18 cellular contexts compared by ENCODE assay signal in the genomic region with DNA sequence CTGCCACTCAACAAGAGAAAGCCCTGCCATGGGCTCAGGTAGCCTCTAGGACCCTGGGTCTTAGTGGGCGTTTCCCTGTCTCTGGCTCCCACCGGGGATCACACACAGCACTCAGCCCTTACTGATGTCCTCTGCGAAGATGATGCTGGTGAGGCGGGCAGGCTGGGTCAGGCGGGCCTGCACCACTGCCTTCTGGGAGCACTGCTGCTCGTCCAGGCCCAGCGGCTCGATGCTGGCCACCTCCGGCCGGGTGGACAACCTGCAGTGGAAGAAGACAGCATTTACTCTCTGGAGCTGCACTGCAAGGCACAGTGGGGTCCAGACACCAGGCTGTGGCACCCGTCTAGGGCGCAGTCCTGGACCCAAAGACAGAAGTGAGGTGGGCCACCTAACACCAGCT. TPM values are rescaled to one million over a fixed set of nuclear protein-coding genes. Genes with fewer than 3 reads are reported as not detected.
DNase-seq lines count a peak whose midpoint lies in the region; ATAC-seq, FAIRE-seq and TF ChIP-seq lines count a peak whose summit lies in the region.
"Had no signal": no experiment of that assay in that cellular context is flagged by ENCODE, and none has a peak within 500 bp of the region (broad histone marks: within the 10 kb centered on the region; RNA-seq: fewer than 3 reads in every experiment).

No MANE protein-coding gene starts in this region.

- POLR2A ChIA-PET in CD8-positive, alpha-beta T cell (lab: Charles Lee) = no interaction called here

- no peaks in the 10 kb centered on the region for H3K9me3 Mint-ChIP-seq in CD8-positive, alpha-beta T cell
- H3K9me3 Mint-ChIP-seq: CD8-positive, alpha-beta memory T cell had no signal

- H3K36me3 Mint-ChIP-seq in CD8-positive, alpha-beta T cell = peaks cover 58% of the 10 kb centered on the region
- no peaks in the 10 kb centered on the region for H3K36me3 Mint-ChIP-seq in T-helper 17 cell (ENCODE audit: low read depth)

- peaks cover 15% of the 10 kb centered on the region for H3K4me1 ChIP-seq in CD8-positive, alpha-beta T cell (ENCODE audit: insufficient read depth, low read length)

- TF ChIP-seq POLR2A in GM12892 (IDR thresholded peaks at IDR 0.05; ENCODE audit: low read depth, low read length) = no peak

- no peak overlapping the region for H3K4me3 ChIP-seq in CD8-positive, alpha-beta T cell (ENCODE audit: low read depth, low read length)

- H3K4me3 Mint-ChIP-seq in CD8-positive, alpha-beta T cell = no peak overlapping the region
- H3K4me3 Mint-ChIP-seq in T-helper 17 cell = no peak overlapping the region
- H3K4me3 Mint-ChIP-seq: CD4-positive, CD25-positive, alpha-beta regulatory T cell had no signal

- H3K4me1 Mint-ChIP-seq in CD8-positive, alpha-beta T cell (ENCODE audit: low read depth) = peaks cover 32% of the 10 kb centered on the region
- peaks cover 21% of the 10 kb centered on the region for H3K4me1 Mint-ChIP-seq in T-helper 17 cell

- no peak for TF ChIP-seq CTCF in CD8-positive, alpha-beta T cell (IDR thresholded peaks at IDR 0.05)

- no peak overlapping the region for H3K27ac ChIP-seq in CD8-positive, alpha-beta T cell (ENCODE audit: low read depth, low read length)

- no peak for ATAC-seq in CD8-positive, alpha-beta T cell
- no peak for ATAC-seq in T-helper 17 cell
- ATAC-seq: HCT116 had no signal

- CTCF ChIA-PET in CD8-positive, alpha-beta T cell (lab: Charles Lee) = no interaction called here

- H3K36me3 ChIP-seq in CD8-positive, alpha-beta T cell (ENCODE audit: insufficient read depth, low read length) = peaks cover 33% of the 10 kb centered on the region

- peaks cover 7% of the 10 kb centered on the region for H3K9me3 ChIP-seq in CD8-positive, alpha-beta T cell (ENCODE audit: low read length)
- no peaks in the 10 kb centered on the region for H3K9me3 ChIP-seq in T-helper 17 cell (ENCODE audit: control insufficient read depth, low read length, poor library complexity, severe bottlenecking)

- no peaks in the 10 kb centered on the region for H3K27me3 ChIP-seq in CD8-positive, alpha-beta T cell (ENCODE audit: insufficient read depth, low read length)

- peak overlapping the region; percentile 55 for H3K27ac Mint-ChIP-seq in CD8-positive, alpha-beta T cell
- peak overlapping the region; percentile 9 for H3K27ac Mint-ChIP-seq in T-helper 17 cell

- DNase-seq in CD8-positive, alpha-beta T cell = no peak
- DNase-seq in GM12892 (ENCODE audit: insufficient read length) (no peak), T-helper 17 cell (no peak), NCI-H446 treated with DMSO at 0.1 percent for 48 hours (lab: John Stamatoyannopoulos, UW) (no peak), OCI-M2 (lab: John Stamatoyannopoulos, UW; ENCODE audit: unreplicated experiment) (no peak), DMS153 treated with DMSO at 0.1 percent for 48 hours (lab: John Stamatoyannopoulos, UW; ENCODE audit: unreplicated experiment) (no peak)
- DNase-seq: C1 segment of cervical spinal cord; CD4-positive, CD25-positive, alpha-beta regulatory T cell; CD8-positive, alpha-beta memory T cell; DMS 273 treated with DMSO at 0.1 percent for 48 hours; DMS53; DMS79 treated with DMSO at 0.1 percent for 48 hours; GF-D8; GOT3 had no signal

- intact Hi-C loops in CD8-positive, alpha-beta T cell (cut with DNase I, micrococcal nuclease) = no loop called here

- FAIRE-seq in GM12892 (lab: Jason Lieb, UNC) = peak; percentile 5
- FAIRE-seq: D721Med, GM18507, H54 had no signal

- no peaks in the 10 kb centered on the region for H3K27me3 Mint-ChIP-seq in CD8-positive, alpha-beta T cell (ENCODE audit: low read depth)
- H3K27me3 Mint-ChIP-seq in T-helper 17 cell = no peaks in the 10 kb centered on the region
- H3K27me3 Mint-ChIP-seq: CD4-positive, CD25-positive, alpha-beta regulatory T cell; CD8-positive, alpha-beta memory T cell had no signal

RNA-seq across cellular contexts. Expression of a gene that starts 20.5 kb away (rescaled TPM):
- total RNA-seq in CD8-positive, alpha-beta T cell = 10 to 100 TPM; 80.6 to 82.6 TPM
- 48.3 TPM for polyA plus RNA-seq in GM12892 (2012; ENCODE audit: missing spikeins)
- 100 to 1,000 TPM; 125 to 137 TPM for total RNA-seq in T-helper 17 cell
